30 cellular contexts compared by ENCODE assay signal in the genomic region with DNA sequence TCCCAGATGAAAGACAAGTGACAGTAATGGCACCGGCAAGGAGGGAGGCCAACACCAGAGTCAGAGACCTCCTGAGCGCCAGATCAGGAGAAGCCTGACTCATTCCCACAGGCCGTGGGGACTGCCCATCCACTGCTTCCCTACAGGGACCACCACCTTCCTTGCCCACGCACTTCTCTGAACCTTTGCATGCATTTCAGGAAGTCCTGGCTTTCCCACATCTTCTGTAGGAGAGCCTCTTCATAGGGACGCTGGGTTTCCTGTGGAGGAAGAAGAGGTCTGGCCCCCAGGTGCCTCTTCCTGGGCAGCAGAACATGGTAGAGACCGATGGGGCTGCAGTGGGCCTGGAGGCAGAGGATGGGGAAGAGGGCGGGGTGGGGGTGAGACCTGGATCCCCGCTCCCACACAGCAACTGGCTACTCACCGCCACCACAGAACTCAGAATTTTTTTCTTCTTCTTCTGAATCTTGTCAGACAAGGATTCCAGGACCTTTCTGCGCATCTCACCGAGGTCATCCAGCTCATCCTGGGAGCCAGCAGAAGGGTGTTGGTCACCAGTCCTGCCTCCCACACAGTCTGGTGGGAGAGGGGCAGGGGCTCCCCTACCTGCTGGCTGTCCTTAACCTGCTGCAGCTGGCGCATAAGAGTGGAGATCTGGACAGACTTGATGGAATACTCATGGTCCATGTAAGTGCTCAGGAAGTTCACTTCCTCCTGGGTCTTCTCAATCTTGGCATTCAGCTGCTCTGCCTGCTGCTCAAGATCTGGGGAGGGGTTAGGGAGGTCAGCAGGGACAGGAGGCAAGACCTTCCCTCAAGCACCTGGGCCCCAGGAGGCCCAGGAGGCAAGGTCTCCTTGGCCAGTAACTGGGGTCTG. TPM values are rescaled to one million over a fixed set of nuclear protein-coding genes. Genes with fewer than 3 reads are reported as not detected.
"Had no signal": no experiment of that assay in that cellular context is flagged by ENCODE, and none has a peak within 500 bp of the region (broad histone marks: within the 10 kb centered on the region; RNA-seq: fewer than 3 reads in every experiment).

No MANE protein-coding gene starts in this region.

- H3K27me3 Mint-ChIP-seq: naive B cell; stimulated activated naive B cell treated with anti-CD40 and anti-IgM and Interleukin-4, amounts not matched to agents 10 μg/mL and 1 μg/mL and 100 μg/mL, for 72 hours; stimulated activated naive CD8-positive, alpha-beta T cell treated with anti-CD3 and anti-CD28 coated beads, Interleukin-15, amount 100 ng/mL, for 72 hours had no signal

- H3K4me1 ChIP-seq: colonic mucosa, heart left ventricle, left lung, parathyroid adenoma, psoas muscle, sigmoid colon, transverse colon had no signal

- DNase-seq: colonic mucosa; dermis blood vessel endothelial cell; effector CD4-positive, alpha-beta T cell; hypothalamus; kidney glomerular epithelial cell; left lung; mesenchymal stem cell; naive B cell; psoas muscle; retina; sigmoid colon; stimulated activated CD4-positive, alpha-beta T cell treated with anti-CD3 and anti-CD28 coated beads, Interleukin-2, amount 100 ng/mL, for 24 hours; stimulated activated CD4-positive, alpha-beta T cell treated with anti-CD3 and anti-CD28 coated beads, Interleukin-4, amount 100 ng/mL, for 4 hours; stimulated activated naive B cell treated with anti-CD40 and anti-IgM and Interleukin-4, amounts not matched to agents 10 μg/mL and 1 μg/mL and 100 μg/mL, for 72 hours; stimulated activated naive CD8-positive, alpha-beta T cell treated with anti-CD3 and anti-CD28 coated beads, Interleukin-15, amount 100 ng/mL, for 72 hours; transverse colon had no signal

- H3K9me3 ChIP-seq: colonic mucosa, heart left ventricle, left lung, psoas muscle, sigmoid colon, thoracic aorta, transverse colon had no signal

- H3K36me3 ChIP-seq: colonic mucosa had no signal

- H3K9me3 Mint-ChIP-seq: naive B cell; nephron; stimulated activated naive CD8-positive, alpha-beta T cell treated with anti-CD3 and anti-CD28 coated beads, Interleukin-15, amount 100 ng/mL, for 72 hours had no signal

- H2AFZ ChIP-seq: parathyroid adenoma had no signal

- H3K4me3 ChIP-seq: colonic mucosa, heart left ventricle, left lung, lung, psoas muscle, sigmoid colon, skin epidermis, thoracic aorta, transverse colon had no signal

- H3K79me2 ChIP-seq: parathyroid adenoma had no signal

- H3K4me3 Mint-ChIP-seq: nephron; stimulated activated naive B cell treated with anti-CD40 and anti-IgM and Interleukin-4, amounts not matched to agents 10 μg/mL and 1 μg/mL and 100 μg/mL, for 72 hours; stimulated activated naive CD8-positive, alpha-beta T cell treated with anti-CD3 and anti-CD28 coated beads, Interleukin-15, amount 100 ng/mL, for 72 hours had no signal

- H3K9ac ChIP-seq: parathyroid adenoma had no signal

- H3K27ac Mint-ChIP-seq: nephron; stimulated activated naive B cell treated with anti-CD40 and anti-IgM and Interleukin-4, amounts not matched to agents 10 μg/mL and 1 μg/mL and 100 μg/mL, for 72 hours had no signal

- H3K27ac ChIP-seq: colonic mucosa, heart left ventricle, left lung, parathyroid adenoma, psoas muscle, sigmoid colon, skin epidermis, thoracic aorta, transverse colon had no signal

- H3K27me3 ChIP-seq: colonic mucosa, heart left ventricle, left lung, sigmoid colon, transverse colon had no signal

- ATAC-seq: esophagus mucosa; heart left ventricle; left lung; psoas muscle; stimulated activated naive B cell treated with anti-CD40 and anti-IgM and Interleukin-4, amounts not matched to agents 10 μg/mL and 1 μg/mL and 100 μg/mL, for 72 hours; stimulated activated naive CD8-positive, alpha-beta T cell treated with anti-CD3 and anti-CD28 coated beads, Interleukin-15, amount 100 ng/mL, for 72 hours had no signal

- H3K4me1 Mint-ChIP-seq: stimulated activated naive CD8-positive, alpha-beta T cell treated with anti-CD3 and anti-CD28 coated beads, Interleukin-15, amount 100 ng/mL, for 72 hours had no signal

RNA-seq across cellular contexts. Expression of a gene that starts 19.3 kb away (rescaled TPM):
- total RNA-seq: cerebellum, colonic mucosa, dermis blood vessel endothelial cell, esophagus mucosa, fibroblast of lung, frontal cortex, glomerular endothelial cell, left lung, lung, psoas muscle, sigmoid colon, thoracic aorta, transverse colon, ureter had no signal
- polyA plus RNA-seq: fibroblast of lung, heart left ventricle, lung, psoas muscle had no signal

RNA-seq across cellular contexts. Expression of a gene that starts 49.8 kb away (rescaled TPM):
- total RNA-seq: cerebellum, colonic mucosa, dermis blood vessel endothelial cell, esophagus mucosa, fibroblast of lung, frontal cortex, glomerular endothelial cell, heart left ventricle, left lung, lung, omental fat pad, psoas muscle, sigmoid colon, subcutaneous adipose tissue, thoracic aorta, transverse colon, ureter had no signal
- polyA plus RNA-seq: fibroblast of lung, heart left ventricle, lung, psoas muscle, sigmoid colon had no signal
